In the genomic region with DNA sequence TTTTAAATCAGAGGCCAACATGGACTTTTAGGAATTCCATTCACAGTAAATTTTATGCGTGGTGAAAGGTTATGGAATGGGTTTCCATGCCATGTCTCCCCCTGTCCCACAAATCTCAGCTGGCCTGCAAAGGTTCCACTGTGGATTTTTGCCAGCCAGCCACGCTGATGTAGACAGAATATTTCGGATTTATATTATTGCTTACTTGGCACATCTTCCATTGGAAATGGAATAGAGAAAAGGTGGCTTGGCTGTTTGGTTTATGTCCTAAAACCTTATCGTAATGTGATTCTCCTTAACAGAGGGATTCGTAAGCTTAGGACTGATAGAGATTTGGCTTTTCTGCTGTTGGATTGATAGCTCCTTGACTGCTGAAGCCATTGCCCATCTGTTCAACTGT, we compare ENCODE assay signal across 30 cellular contexts.
"Had no signal": no experiment of that assay in that cellular context is flagged by ENCODE, and none has a peak within 500 bp of the region (broad histone marks: within the 10 kb centered on the region; RNA-seq: fewer than 3 reads in every experiment).

No MANE protein-coding gene starts in this region.

- H3K4me2 ChIP-seq: hepatocyte had no signal

- H3K27me3 ChIP-seq: colonic mucosa, gastrocnemius medialis, heart left ventricle, hepatocyte, right atrium auricular region, sigmoid colon, testis, tibial artery, upper lobe of left lung had no signal

- H3K79me2 ChIP-seq: hepatocyte had no signal

- H2AFZ ChIP-seq: hepatocyte had no signal

- H3K4me3 Mint-ChIP-seq: dendritic cell treated with granulocyte-macrophage colony-stimulating factor and Interleukin-4, amounts not matched to agents 40 ng/mL and 50 ng/mL, for 4 days; endodermal cell; mesothelial cell of epicardium; naive B cell; natural killer cell treated with Interleukin-12 subunit alpha and Interleukin-12 subunit beta and Interleukin-15 and Interleukin-18, amount 100 ng/mL, for 72 hours; stimulated activated memory B cell treated with anti-CD40 and anti-IgM and Interleukin-4, amounts not matched to agents 10 μg/mL and 1 μg/mL and 100 μg/mL, for 72 hours had no signal

- FAIRE-seq: kidney, urothelium cell line had no signal

- H3K36me3 Mint-ChIP-seq: mesothelial cell of epicardium; naive B cell; natural killer cell treated with Interleukin-12 subunit alpha and Interleukin-12 subunit beta and Interleukin-15 and Interleukin-18, amount 100 ng/mL, for 72 hours had no signal

- ATAC-seq: esophagus mucosa; gastrocnemius medialis; heart left ventricle; left lobe of liver; mucosa of descending colon; natural killer cell treated with Interleukin-12 subunit alpha and Interleukin-12 subunit beta and Interleukin-15 and Interleukin-18, amount 100 ng/mL, for 72 hours; stimulated activated memory B cell treated with anti-CD40 and anti-IgM and Interleukin-4, amounts not matched to agents 10 μg/mL and 1 μg/mL and 100 μg/mL, for 72 hours; stimulated activated naive CD8-positive, alpha-beta T cell treated with anti-CD3 and anti-CD28 coated beads, Interleukin-15, Interleukin-2, amounts not matched to agents 100 U/mL and 50 U/mL, for 24 hours had no signal

- H3K27me3 Mint-ChIP-seq: dendritic cell treated with granulocyte-macrophage colony-stimulating factor and Interleukin-4, amounts not matched to agents 40 ng/mL and 50 ng/mL, for 4 days; naive B cell; natural killer cell treated with Interleukin-12 subunit alpha and Interleukin-12 subunit beta and Interleukin-15 and Interleukin-18, amount 100 ng/mL, for 72 hours; stimulated activated memory B cell treated with anti-CD40 and anti-IgM and Interleukin-4, amounts not matched to agents 10 μg/mL and 1 μg/mL and 100 μg/mL, for 72 hours had no signal

- H3K4me3 ChIP-seq: colonic mucosa, gastrocnemius medialis, heart left ventricle, hepatocyte, lung, mucosa of descending colon, prostate gland, right atrium auricular region, sigmoid colon, testis, tibial artery, upper lobe of left lung had no signal

- H3K4me1 Mint-ChIP-seq: stimulated activated memory B cell treated with anti-CD40 and anti-IgM and Interleukin-4, amounts not matched to agents 10 μg/mL and 1 μg/mL and 100 μg/mL, for 72 hours had no signal

- H3K9me3 ChIP-seq: colonic mucosa, gastrocnemius medialis, heart left ventricle, mucosa of descending colon, prostate gland, right atrium auricular region, sigmoid colon, testis, tibial artery, upper lobe of left lung had no signal

- H3K36me3 ChIP-seq: colonic mucosa, gastrocnemius medialis, heart left ventricle, prostate gland, right atrium auricular region, sigmoid colon, tibial artery, upper lobe of left lung had no signal

- H3K27ac Mint-ChIP-seq: dendritic cell treated with granulocyte-macrophage colony-stimulating factor and Interleukin-4, amounts not matched to agents 40 ng/mL and 50 ng/mL, for 4 days; endodermal cell; mesothelial cell of epicardium; natural killer cell treated with Interleukin-12 subunit alpha and Interleukin-12 subunit beta and Interleukin-15 and Interleukin-18, amount 100 ng/mL, for 72 hours; stimulated activated memory B cell treated with anti-CD40 and anti-IgM and Interleukin-4, amounts not matched to agents 10 μg/mL and 1 μg/mL and 100 μg/mL, for 72 hours had no signal

- H3K27ac ChIP-seq: colonic mucosa, epithelial cell of prostate, gastrocnemius medialis, heart left ventricle, hepatocyte, prostate gland, right atrium auricular region, sigmoid colon, testis, tibial artery, upper lobe of left lung had no signal

- DNase-seq: colonic mucosa; effector CD8-positive, alpha-beta T cell; endodermal cell; foreskin fibroblast; gastrocnemius medialis; heart left ventricle; kidney; mesenchymal stem cell; mucosa of descending colon; naive B cell; nucleus accumbens; sigmoid colon; stimulated activated CD4-positive, alpha-beta T cell treated with anti-CD3 and anti-CD28 coated beads, Interleukin-2, amount 100 ng/mL, for 24 hours; stimulated activated CD4-positive, alpha-beta T cell treated with anti-CD3 and anti-CD28 coated beads, Interleukin-4, amount 100 ng/mL, for 24 hours; stimulated activated naive CD8-positive, alpha-beta T cell treated with anti-CD3 and anti-CD28 coated beads, Interleukin-15, Interleukin-2, amounts not matched to agents 100 U/mL and 50 U/mL, for 24 hours; testis; tibial artery; upper lobe of left lung had no signal

- H3K4me1 ChIP-seq: colonic mucosa, gastrocnemius medialis, prostate gland, testis had no signal

- H3K9me3 Mint-ChIP-seq: dendritic cell treated with granulocyte-macrophage colony-stimulating factor and Interleukin-4, amounts not matched to agents 40 ng/mL and 50 ng/mL, for 4 days; endodermal cell; natural killer cell treated with Interleukin-12 subunit alpha and Interleukin-12 subunit beta and Interleukin-15 and Interleukin-18, amount 100 ng/mL, for 72 hours had no signal
